ENCODE assay signal across 20 cellular contexts in the genomic region with DNA sequence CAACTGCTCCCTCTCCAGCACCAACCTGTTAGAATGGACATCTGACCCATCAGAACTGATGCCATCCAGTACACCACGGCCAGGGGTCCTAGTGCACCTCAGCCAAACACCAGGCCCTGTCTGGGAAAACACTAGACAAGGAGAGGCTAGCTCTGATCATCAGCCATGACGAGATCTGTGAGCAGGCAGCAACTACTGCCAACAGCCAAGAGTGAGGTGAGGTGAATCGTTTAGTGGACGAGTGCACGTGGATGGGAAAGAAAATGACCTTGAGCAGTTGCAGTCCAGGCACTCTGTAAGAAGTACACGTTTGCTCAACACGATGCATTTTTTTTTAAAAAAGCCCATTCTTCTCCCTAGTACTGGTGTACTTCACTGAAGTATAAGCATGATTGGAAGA. TPM values are rescaled to one million over a fixed set of nuclear protein-coding genes. Genes with fewer than 3 reads are reported as not detected.
DNase-seq lines count a peak whose midpoint lies in the region; ATAC-seq and TF ChIP-seq lines count a peak whose summit lies in the region.
"Had no signal": no experiment of that assay in that cellular context is flagged by ENCODE, and none has a peak within 500 bp of the region (broad histone marks: within the 10 kb centered on the region; RNA-seq: fewer than 3 reads in every experiment).

No MANE protein-coding gene starts in this region.

- H3K9me3 Mint-ChIP-seq in neural crest cell, result no peaks in the 10 kb centered on the region
- H3K9me3 Mint-ChIP-seq: CD8-positive, alpha-beta memory T cell had no signal

- peaks cover 19% of the 10 kb centered on the region for H3K4me1 Mint-ChIP-seq in neural crest cell

- no peaks in the 10 kb centered on the region for H3K27me3 ChIP-seq in thyroid gland
- H3K27me3 ChIP-seq: BLaER1 had no signal

- no peaks in the 10 kb centered on the region for H3K36me3 ChIP-seq in thyroid gland

- peaks cover 7% of the 10 kb centered on the region for H3K36me3 Mint-ChIP-seq in neural crest cell (ENCODE audit: low read depth)
- H3K36me3 Mint-ChIP-seq: CD14-positive monocyte; CD4-positive, alpha-beta memory T cell; CD4-positive, CD25-positive, alpha-beta regulatory T cell; CD8-positive, alpha-beta memory T cell had no signal

- ATAC-seq in Right ventricle myocardium superior (ENCODE audit: poor library complexity) (peak; percentile 14), HG03175 (IDR thresholded peaks at IDR 0.05; ENCODE audit: unreplicated experiment) (no peak), HG03342 (IDR thresholded peaks at IDR 0.05; ENCODE audit: unreplicated experiment) (no peak)

- H3K9me3 ChIP-seq in thyroid gland, result no peaks in the 10 kb centered on the region
- H3K9me3 ChIP-seq: BE2C, BLaER1, Caco-2 had no signal

- H3K4me3 Mint-ChIP-seq in neural crest cell, result peak overlapping the region; percentile 42
- H3K4me3 Mint-ChIP-seq: CD4-positive, alpha-beta memory T cell; CD4-positive, CD25-positive, alpha-beta regulatory T cell; CD8-positive, alpha-beta memory T cell had no signal

- no peak overlapping the region for H3K4me3 ChIP-seq in thyroid gland (replicated peaks in 1 of 3)
- H3K4me3 ChIP-seq: BLaER1 had no signal

- no peaks in the 10 kb centered on the region for H3K27me3 Mint-ChIP-seq in neural crest cell (ENCODE audit: low read depth)

- TF ChIP-seq CTCF in neural crest cell (conservative IDR thresholded peaks at IDR 0.05) (no peak), thyroid gland (IDR thresholded peaks at IDR 0.05) (no peak)

- H3K4me1 ChIP-seq in thyroid gland, result peaks cover 8 to 18% of the 10 kb centered on the region in 2 donors
- H3K4me1 ChIP-seq: BE2C, Caco-2 had no signal

- DNase-seq in Right ventricle myocardium superior, result no peak
- no peak for DNase-seq in cardiac septum (ENCODE audit: low spot score)
- peak; percentile 44 for DNase-seq in left kidney (ENCODE audit: low read depth, low spot score)
- no peak for DNase-seq in neural crest cell (ENCODE audit: low read depth, low spot score)
- DNase-seq in thyroid gland, result peak; percentile 76 to 77
- no peak for DNase-seq in foreskin melanocyte
- DNase-seq: 8988T; ACHN; BE2C; C1 segment of cervical spinal cord; Caco-2; Calu3; CD4-positive, alpha-beta memory T cell; CD4-positive, CD25-positive, alpha-beta regulatory T cell; CD8-positive, alpha-beta memory T cell; GF-D8 had no signal

- TF ChIP-seq POLR2A in thyroid gland (IDR thresholded peaks at IDR 0.05), result no peak

- intact Hi-C loops in Right ventricle myocardium superior (cut with DNase I), result no loop called here
- intact Hi-C loops in cardiac septum (cut with DNase I), result no loop called here
- intact Hi-C loops in thyroid gland (cut with DNase I), result no loop called here

- 43 to 48% methylated on average over 7 of the region's 7 CpGs for WGBS in thyroid gland, 2 donors

- H3K27ac Mint-ChIP-seq in neural crest cell (ENCODE audit: unreplicated experiment), result no peak overlapping the region
- H3K27ac Mint-ChIP-seq: CD14-positive monocyte; CD4-positive, alpha-beta memory T cell; CD4-positive, CD25-positive, alpha-beta regulatory T cell had no signal

- no peak overlapping the region for H3K27ac ChIP-seq in thyroid gland
- H3K27ac ChIP-seq: BLaER1 had no signal

RNA-seq across cellular contexts. Expression of gene ST8SIA2, which starts 5.6 kb away (rescaled TPM):
- total RNA-seq in Right ventricle myocardium superior (2.0 TPM), cardiac septum (10.1 TPM), neural crest cell (25.5 and 27.4 TPM in 2 replicates), thyroid gland (1 to 10 TPM in 1 of 4 donors, under 1 TPM in 1, not detected in 2; under 0.01 to 4.3 TPM)
- total RNA-seq: Caco-2; Calu3; CD4-positive, alpha-beta memory T cell; CD4-positive, CD25-positive, alpha-beta regulatory T cell; CD8-positive, alpha-beta memory T cell had no signal

Comparison
In these comparisons a context has a peak if more than half of its experiments do, and no peak if none do; other contexts are left out.
1. DNase-seq: peak in left kidney (single experiment) and thyroid gland (2 of 2); none in Right ventricle myocardium superior (single experiment), cardiac septum (single experiment), neural crest cell (single experiment) and foreskin melanocyte (single experiment).